In the genomic region with DNA sequence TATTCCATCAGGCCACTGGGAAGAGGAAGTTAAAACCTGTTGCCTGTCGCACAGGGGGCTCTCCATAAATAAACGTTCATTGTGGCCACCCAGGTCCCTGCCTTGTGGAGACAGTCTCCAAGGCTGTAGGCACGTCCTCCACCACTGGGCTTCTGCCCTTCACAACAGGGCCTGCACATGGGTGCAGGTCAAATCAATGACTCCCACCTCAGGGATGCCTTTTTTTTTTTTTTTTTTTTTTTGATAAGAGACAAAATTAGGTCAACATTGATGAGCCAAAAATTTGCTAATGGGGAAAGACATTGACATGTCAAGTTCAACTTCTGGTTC, we compare ENCODE assay signal across 2 cellular contexts.
TF ChIP-seq lines count a peak whose summit lies in the region.

No MANE protein-coding gene starts in this region.

TF ChIP-seq in HEK293, 187 proteins besides CTCF, POLR2A, EP300 and RAD21:
- TF ChIP-seq ZNF23 (tag by site-specific recombination; IDR thresholded peaks at IDR 0.05; ENCODE audit: borderline replicate concordance) (no peak), SCRT2 (tag by site-specific recombination; IDR thresholded peaks at IDR 0.05) (peak; percentile 29; the same call in 1 of the 2 replicates)
TF ChIP-seq in HEK293: peak in this region for 1.

TF ChIP-seq in H1, 55 proteins besides CTCF, POLR2A, EP300 and RAD21:
- TF ChIP-seq YY1 (IDR thresholded peaks at IDR 0.05; ENCODE audit: low read depth, low read length) (no peak), HDAC6 (IDR thresholded peaks at IDR 0.05; ENCODE audit: low read depth, low read length) (no peak), RXRA (IDR thresholded peaks at IDR 0.05; ENCODE audit: insufficient read depth, low read depth, low read length) (no peak)
TF ChIP-seq in H1: peak in this region for 0.
